In the genomic region with DNA sequence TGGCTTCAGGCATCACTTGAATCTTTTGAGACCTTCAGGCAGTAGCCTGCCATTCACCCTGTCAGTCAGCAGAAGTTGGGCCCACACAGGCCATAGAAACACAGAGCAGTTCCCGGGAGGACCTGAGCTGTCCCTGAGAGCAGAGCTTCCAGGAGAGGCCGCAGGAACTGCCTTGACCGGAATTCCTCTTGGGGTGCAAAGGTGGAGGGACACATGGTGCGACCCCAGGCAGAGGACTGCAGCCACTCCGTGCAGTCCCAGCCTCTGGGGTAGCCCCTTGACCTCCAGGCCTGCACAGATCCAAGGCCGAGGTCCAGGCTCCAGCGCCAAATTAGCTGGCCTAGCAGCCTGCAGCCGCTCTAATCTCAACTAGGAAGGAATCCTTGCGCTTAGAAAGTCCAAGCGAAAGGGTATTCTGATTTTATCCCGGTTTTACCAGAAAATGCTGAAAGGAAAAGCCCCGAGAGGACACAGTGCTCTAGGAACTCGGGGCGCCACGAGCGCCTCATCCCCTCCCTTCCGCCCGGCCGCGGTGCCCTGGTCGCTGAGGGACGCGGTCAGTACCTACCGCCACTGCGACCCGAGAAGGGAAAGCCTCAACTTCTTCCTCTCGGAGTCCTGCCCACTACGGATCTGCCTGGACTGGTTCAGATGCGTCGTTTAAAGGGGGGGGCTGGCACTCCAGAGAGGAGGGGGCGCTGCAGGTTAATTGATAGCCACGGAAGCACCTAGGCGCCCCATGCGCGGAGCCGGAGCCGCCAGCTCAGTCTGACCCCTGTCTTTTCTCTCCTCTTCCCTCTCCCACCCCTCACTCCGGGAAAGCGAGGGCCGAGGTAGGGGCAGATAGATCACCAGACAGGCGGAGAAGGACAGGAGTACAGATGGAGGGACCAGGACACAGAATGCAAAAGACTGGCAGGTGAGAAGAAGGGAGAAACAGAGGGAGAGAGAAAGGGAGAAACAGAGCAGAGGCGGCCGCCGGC, we compare ENCODE assay signal across 17 cellular contexts. TPM values are rescaled to one million over a fixed set of nuclear protein-coding genes. Genes with fewer than 3 reads are reported as not detected.
DNase-seq lines count a peak whose midpoint lies in the region; ATAC-seq and TF ChIP-seq lines count a peak whose summit lies in the region.
"Had no signal": no experiment of that assay in that cellular context is flagged by ENCODE, and none has a peak within 500 bp of the region (broad histone marks: within the 10 kb centered on the region; RNA-seq: fewer than 3 reads in every experiment).

No MANE protein-coding gene starts in this region.

- H3F3A ChIP-seq in GM23248 (ENCODE audit: insufficient read depth) = no peaks in the 10 kb centered on the region

- 70 to 78% methylated on average over 39 to 43 of the region's 44 CpGs for WGBS in GM23248 (ENCODE audit: low coverage in 1 of 2, low lambda C conversion rate in 2 of 2, missing lambda C conversion rate in 2 of 2), 2 experiments

- no peak for ATAC-seq in activated naive CD8-positive, alpha-beta T cell treated with anti-CD3 and anti-CD28 coated beads, Interleukin-2, amount 10 ng/mL, durations not matched to agents 7 days and 5 days (ENCODE audit: low read depth)
- ATAC-seq in HG03457 (IDR thresholded peaks at IDR 0.05; ENCODE audit: unreplicated experiment) = no peak
- no peak for ATAC-seq in effector memory CD8-positive, alpha-beta T cell (replicated peaks)
- ATAC-seq: HCT116, HepG2 had no signal

- peaks cover 62% of the 10 kb centered on the region for H3K27me3 ChIP-seq in GM23248 (replicated peaks; ENCODE audit: insufficient read depth)

- peak overlapping the region; percentile 64 for H2AFZ ChIP-seq in GM23248

- no peak overlapping the region for H3K27ac Mint-ChIP-seq in activated naive CD8-positive, alpha-beta T cell treated with anti-CD3 and anti-CD28 coated beads, Interleukin-2, amount 10 ng/mL, durations not matched to agents 7 days and 5 days
- H3K27ac Mint-ChIP-seq in progenitor cell of endocrine pancreas = no peak overlapping the region
- H3K27ac Mint-ChIP-seq in effector memory CD8-positive, alpha-beta T cell = no peak overlapping the region
- H3K27ac Mint-ChIP-seq: stimulated activated naive CD8-positive, alpha-beta T cell treated with anti-CD3 and anti-CD28 coated beads, Interleukin-15, Interleukin-2, amounts not matched to agents 100 ng/mL and 50 ng/mL, for 24 hours had no signal

- H4K20me1 ChIP-seq in GM23248 (ENCODE audit: insufficient read depth) = no peaks in the 10 kb centered on the region

- no peak overlapping the region for H3K9ac ChIP-seq in GM23248

- no peaks in the 10 kb centered on the region for H3K79me2 ChIP-seq in GM23248 (ENCODE audit: insufficient read depth)

- TF ChIP-seq CTCF in progenitor cell of endocrine pancreas (IDR thresholded peaks at IDR 0.05; ENCODE audit: unreplicated experiment) = no peak

- no peak overlapping the region for H3K4me2 ChIP-seq in GM23248 (ENCODE audit: unreplicated experiment)

- H3K27ac ChIP-seq in GM23248 = no peak overlapping the region

- peaks cover 92% of the 10 kb centered on the region for H3K27me3 Mint-ChIP-seq in activated naive CD8-positive, alpha-beta T cell treated with anti-CD3 and anti-CD28 coated beads, Interleukin-2, amount 10 ng/mL, durations not matched to agents 7 days and 5 days
- peaks cover 95% of the 10 kb centered on the region for H3K27me3 Mint-ChIP-seq in progenitor cell of endocrine pancreas
- peaks cover 79 to 100% of the 10 kb centered on the region in 2 donors for H3K27me3 Mint-ChIP-seq in effector memory CD8-positive, alpha-beta T cell

- peaks cover 13% of the 10 kb centered on the region for H3K4me1 Mint-ChIP-seq in activated naive CD8-positive, alpha-beta T cell treated with anti-CD3 and anti-CD28 coated beads, Interleukin-2, amount 10 ng/mL, durations not matched to agents 7 days and 5 days
- H3K4me1 Mint-ChIP-seq in progenitor cell of endocrine pancreas (ENCODE audit: low read depth) = peaks cover 17% of the 10 kb centered on the region
- peaks cover 24 to 25% of the 10 kb centered on the region in 2 donors for H3K4me1 Mint-ChIP-seq in effector memory CD8-positive, alpha-beta T cell (ENCODE audit: low read depth in 2 of 2)

- in situ Hi-C loops in GM23248 (cut with MboI) = no loop called here

- POLR2A ChIA-PET in activated naive CD8-positive, alpha-beta T cell treated with anti-CD3 and anti-CD28 coated beads, Interleukin-2, amount 10 ng/mL, durations not matched to agents 7 days and 5 days (lab: Charles Lee) = no interaction called here

- DNase-seq in GM23248 (no peak), progenitor cell of endocrine pancreas (ENCODE audit: low spot score, unreplicated experiment) (no peak), NCI-H2029 treated with DMSO at 0.1 percent for 48 hours (lab: John Stamatoyannopoulos, UW) (no peak), SKM-1 (lab: John Stamatoyannopoulos, UW; ENCODE audit: unreplicated experiment) (no peak)
- DNase-seq in activated naive CD8-positive, alpha-beta T cell treated with anti-CD3 and anti-CD28 coated beads, Interleukin-2, amount 10 ng/mL, durations not matched to agents 7 days and 5 days = no peak
- DNase-seq in effector memory CD8-positive, alpha-beta T cell = no peak
- DNase-seq: activated gamma-delta T cell, C1 segment of cervical spinal cord, NCI-H1105 treated with DMSO at 0.1 percent for 48 hours, NCI-H510A treated with DMSO at 0.1 percent for 48 hours, occipital lobe, T-helper 2 cell had no signal

- H3K36me3 Mint-ChIP-seq in activated naive CD8-positive, alpha-beta T cell treated with anti-CD3 and anti-CD28 coated beads, Interleukin-2, amount 10 ng/mL, durations not matched to agents 7 days and 5 days = no peaks in the 10 kb centered on the region
- H3K36me3 Mint-ChIP-seq in progenitor cell of endocrine pancreas (ENCODE audit: insufficient read depth) = peaks cover 1% of the 10 kb centered on the region
- H3K36me3 Mint-ChIP-seq in effector memory CD8-positive, alpha-beta T cell (ENCODE audit: insufficient read depth) = no peaks in the 10 kb centered on the region

- no peaks in the 10 kb centered on the region for H3K4me1 ChIP-seq in GM23248 (ENCODE audit: insufficient read depth)

- no peaks in the 10 kb centered on the region for H3K36me3 ChIP-seq in GM23248 (ENCODE audit: low read depth)

- H3K9me3 Mint-ChIP-seq in activated naive CD8-positive, alpha-beta T cell treated with anti-CD3 and anti-CD28 coated beads, Interleukin-2, amount 10 ng/mL, durations not matched to agents 7 days and 5 days = no peaks in the 10 kb centered on the region
- H3K9me3 Mint-ChIP-seq in progenitor cell of endocrine pancreas (ENCODE audit: low read depth) = no peaks in the 10 kb centered on the region
- H3K9me3 Mint-ChIP-seq in effector memory CD8-positive, alpha-beta T cell = no peaks in the 10 kb centered on the region
- H3K9me3 Mint-ChIP-seq: stimulated activated naive CD8-positive, alpha-beta T cell treated with anti-CD3 and anti-CD28 coated beads, Interleukin-15, Interleukin-2, amounts not matched to agents 100 ng/mL and 50 ng/mL, for 24 hours had no signal

- H3K9me3 ChIP-seq in GM23248 (ENCODE audit: low read depth) (no peaks in the 10 kb centered on the region), iPS-18c (ENCODE audit: control insufficient read depth, insufficient read depth, low read length) (peaks cover 5% of the 10 kb centered on the region)

- H3K4me3 ChIP-seq in GM23248 = peak overlapping the region; percentile 51
- H3K4me3 ChIP-seq in iPS-18c (ENCODE audit: insufficient read depth, low read depth, low read length) = peak overlapping the region; percentile 32; the same call in 1 of the 2 replicates

- H3K4me3 Mint-ChIP-seq in activated naive CD8-positive, alpha-beta T cell treated with anti-CD3 and anti-CD28 coated beads, Interleukin-2, amount 10 ng/mL, durations not matched to agents 7 days and 5 days = peak overlapping the region; percentile 39
- peak overlapping the region; percentile 54 for H3K4me3 Mint-ChIP-seq in progenitor cell of endocrine pancreas (ENCODE audit: low read depth)
- H3K4me3 Mint-ChIP-seq in effector memory CD8-positive, alpha-beta T cell = peak overlapping the region in 1 of 2 donors; percentile 17

- no peaks in the 10 kb centered on the region for H3K9me2 ChIP-seq in GM23248 (ENCODE audit: insufficient read depth)

RNA-seq across cellular contexts. Expression of gene SIX2, which starts 5.4 kb away (rescaled TPM):
- total RNA-seq in GM23248 (2014; rRNA removed; shearing (Covaris generic)) = 0.63 TPM in 1 of 2 replicates, not detected in the other
- polyA plus RNA-seq in GM23248 (2016; fragmentation: Nextera tagmentation; extraction: Ambion mirVana) = 0.19 and 0.22 TPM in 2 replicates
- not detected for total RNA-seq in activated naive CD8-positive, alpha-beta T cell treated with anti-CD3 and anti-CD28 coated beads, Interleukin-2, amount 10 ng/mL, durations not matched to agents 7 days and 5 days
- total RNA-seq in progenitor cell of endocrine pancreas = 4.0 and 7.0 TPM in 2 replicates
- total RNA-seq: HepG2 had no signal
- polyA plus RNA-seq: HepG2 had no signal
